In genomic region chr6:105493776-105494175, GRCh38 we compare ENCODE assay signal across 21 cellular contexts.
DNase-seq lines count a peak whose midpoint lies in the region; ATAC-seq and TF ChIP-seq lines count a peak whose summit lies in the region.
"Had no signal": no experiment of that assay in that cellular context is flagged by ENCODE, and none has a peak within 500 bp of the region (broad histone marks: within the 10 kb centered on the region; RNA-seq: fewer than 3 reads in every experiment).

No MANE protein-coding gene starts in this region.

- H3K4me3 ChIP-seq in OCI-LY3 (ENCODE audit: low read length), result peak overlapping the region; percentile 27
- H3K4me3 ChIP-seq in dorsolateral prefrontal cortex, result no peak overlapping the region
- H3K4me3 ChIP-seq: esophagus squamous epithelium, skin epidermis, thoracic aorta had no signal

- DNase-seq in COR-L47 (lab: John Stamatoyannopoulos, UW) (peak; percentile 13), SHP77 (lab: John Stamatoyannopoulos, UW) (no peak), dorsolateral prefrontal cortex (no peak), left lobe of liver (ENCODE audit: low spot score) (no peak), HK-2 (ENCODE audit: unreplicated experiment) (no peak)
- DNase-seq: activated CD4-positive, alpha-beta T cell treated with anti-CD3 and anti-CD28 coated beads, Interleukin-2, amount 50 U/mL, for 4 hours; activated T-cell treated with anti-CD3 and anti-CD28 coated beads, Interleukin-2, amount 50 U/mL, for 48 hours; esophagus squamous epithelium; GOT3; immature natural killer cell; mammary epithelial cell; naive B cell; NCI-H2029; NCI-H510A treated with DMSO at 0.1 percent for 48 hours; stimulated activated CD4-positive, alpha-beta T cell treated with anti-CD3 and anti-CD28 coated beads, Interleukin-4, amount 100 ng/mL, for 24 hours; stimulated activated CD8-positive, alpha-beta memory T cell treated with anti-CD3 and anti-CD28 coated beads, Interleukin-4, amount 100 ng/mL, for 48 hours had no signal

- H3K79me2 ChIP-seq in OCI-LY3 (ENCODE audit: low read length), result no peaks in the 10 kb centered on the region

- TF ChIP-seq CTCF in OCI-LY3 (IDR thresholded peaks at IDR 0.05; ENCODE audit: low read depth, low read length) (no peak), dorsolateral prefrontal cortex (IDR thresholded peaks at IDR 0.05 in 54 of 56, conservative IDR thresholded peaks at IDR 0.05 in 2 of 56; ENCODE audit: low read depth in 1 of 56, partially characterized antibody in 56 of 56) (no peak)

- H3K4me1 ChIP-seq in OCI-LY3 (ENCODE audit: low read length), result peaks cover 45% of the 10 kb centered on the region

- H4K20me1 ChIP-seq in OCI-LY3 (ENCODE audit: insufficient read depth, low read length), result no peaks in the 10 kb centered on the region

- H3K27ac ChIP-seq in OCI-LY3 (ENCODE audit: low read length) (peak overlapping the region; percentile 58), dorsolateral prefrontal cortex (peak overlapping the region in 5 of 59 donors; percentile 1 to 41 (median 8))
- H3K27ac ChIP-seq: thoracic aorta had no signal

- no peaks in the 10 kb centered on the region for H3K27me3 ChIP-seq in OCI-LY3 (ENCODE audit: low read depth, low read length)
- no peaks in the 10 kb centered on the region for H3K27me3 ChIP-seq in dorsolateral prefrontal cortex
- H3K27me3 ChIP-seq: esophagus squamous epithelium had no signal

- peak; percentile 16 for ATAC-seq in GM18867 (IDR thresholded peaks at IDR 0.05; ENCODE audit: unreplicated experiment)
- ATAC-seq in HG02798 (IDR thresholded peaks at IDR 0.05; ENCODE audit: poor library complexity, unreplicated experiment), result peak; percentile 12
- no peak for ATAC-seq in left lobe of liver

- H3K36me3 ChIP-seq in OCI-LY3 (replicated peaks; ENCODE audit: low read depth, low read length), result no peaks in the 10 kb centered on the region
- H3K36me3 ChIP-seq: esophagus squamous epithelium, thoracic aorta had no signal

- peak overlapping the region; percentile 51; the same call in 1 of the 2 replicates for H3K9ac ChIP-seq in OCI-LY3 (ENCODE audit: low read length)

- intact Hi-C loops in dorsolateral prefrontal cortex (cut with DNase I), result no loop called here

- no peaks in the 10 kb centered on the region for H3K9me3 ChIP-seq in OCI-LY3 (ENCODE audit: insufficient read depth, low read length)
- H3K9me3 ChIP-seq: esophagus squamous epithelium, thoracic aorta had no signal

- peak overlapping the region; percentile 66 for H3K4me2 ChIP-seq in OCI-LY3 (ENCODE audit: low read length)

- H2AFZ ChIP-seq in OCI-LY3 (ENCODE audit: low read depth, low read length), result no peak overlapping the region
